In genomic region chr1:67623906-67624305, GRCh38 we compare ENCODE assay signal across 35 cellular contexts.
"Had no signal": no experiment of that assay in that cellular context is flagged by ENCODE, and none has a peak within 500 bp of the region (broad histone marks: within the 10 kb centered on the region; RNA-seq: fewer than 3 reads in every experiment).

No MANE protein-coding gene starts in this region.

- H3K36me3 ChIP-seq: MG63 had no signal

- H3K4me3 ChIP-seq: MG63 had no signal

- H3K27me3 ChIP-seq: MG63 had no signal

- H3K27ac ChIP-seq: KMS-11 had no signal

- DNase-seq: Karpas-422, Kasumi-1, KBM-7, KG1, MG63, MM.1S, MV-4-11, NCI-H1048, NCI-H1092, NCI-H1092 treated with DMSO at 0.1 percent for 48 hours, NCI-H1105, NCI-H1105 treated with DMSO at 0.1 percent for 48 hours, NCI-H1417, NCI-H1417 treated with DMSO at 0.1 percent for 48 hours, NCI-H1436, NCI-H1436 treated with DMSO at 0.1 percent for 48 hours, NCI-H146, NCI-H1694, NCI-H1694 treated with DMSO at 0.1 percent for 48 hours, NCI-H187, NCI-H187 treated with DMSO at 0.1 percent for 48 hours, NCI-H1930, NCI-H2029, NCI-H2029 treated with DMSO at 0.1 percent for 48 hours, NCI-H2081, NCI-H2081 treated with DMSO at 0.1 percent for 48 hours, NCI-H2107, NCI-H2171, NCI-H2171 treated with DMSO at 0.1 percent for 48 hours, NCI-H2227 treated with DMSO at 0.1 percent for 48 hours, NCI-H226, NCI-H345, NCI-H446, NCI-H446 treated with DMSO at 0.1 percent for 48 hours had no signal

- H3K4me2 ChIP-seq: KMS-11 had no signal

- H3K9ac ChIP-seq: KMS-11 had no signal
